8 cellular contexts compared by ENCODE assay signal in the genomic region with DNA sequence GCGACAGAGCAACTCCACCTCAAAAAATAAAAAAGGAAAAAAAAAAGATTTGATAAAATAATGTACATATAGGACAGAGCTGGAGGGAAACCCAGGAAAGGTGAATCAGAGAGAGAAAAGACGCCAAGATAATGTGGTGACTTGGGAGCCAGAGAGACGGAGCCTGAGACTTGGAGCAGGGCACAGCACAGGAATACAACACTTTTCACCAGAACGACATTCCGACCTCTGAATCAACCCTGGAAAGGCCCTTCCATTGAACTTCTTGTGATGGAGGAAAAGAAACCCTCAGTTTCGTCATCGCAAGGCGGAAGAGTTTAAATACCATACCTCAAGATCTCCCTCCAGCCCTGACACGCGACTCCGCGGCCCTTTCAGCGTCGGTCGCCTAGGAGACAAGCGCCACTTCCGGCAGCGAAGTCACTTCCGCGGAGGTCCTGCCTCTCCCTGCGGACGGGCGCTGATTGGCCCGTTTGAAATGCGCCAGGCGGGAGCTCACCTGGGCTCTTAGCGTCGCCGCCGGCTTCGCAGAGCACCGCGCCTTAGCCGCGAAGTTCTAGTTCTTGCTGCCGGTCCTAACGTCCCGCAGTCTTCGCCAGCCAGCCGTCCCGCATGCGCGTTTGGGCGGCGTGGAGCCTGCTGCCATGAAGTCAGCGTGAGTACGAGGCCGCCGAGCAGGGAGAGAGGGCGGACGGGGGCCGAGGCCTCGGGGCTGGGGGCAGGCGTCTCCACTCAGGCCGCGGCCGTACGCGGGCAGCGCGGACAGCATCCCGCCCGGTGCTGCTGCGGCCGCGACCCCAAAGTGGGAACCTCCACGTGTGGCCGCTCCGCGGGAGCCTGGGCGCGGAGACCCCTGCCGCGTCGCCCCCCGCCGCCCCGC. TPM values are rescaled to one million over a fixed set of nuclear protein-coding genes. Genes with fewer than 3 reads are reported as not detected.
DNase-seq lines count a peak whose midpoint lies in the region; ATAC-seq and FAIRE-seq lines count a peak whose summit lies in the region.

A gene (plus strand): TSS at position 528 of the 880 bp plus-strand sequence. CDS start 117 bp downstream, at position 645.

- peaks cover 8% of the 10 kb centered on the region for H3K27me3 Mint-ChIP-seq in activated CD8-positive, alpha-beta memory T cell treated with anti-CD3 and anti-CD28 coated beads, Interleukin-2, amount 10 ng/mL, durations not matched to agents 7 days and 5 days

- CTCF ChIA-PET in activated CD8-positive, alpha-beta memory T cell treated with anti-CD3 and anti-CD28 coated beads, Interleukin-2, amount 10 ng/mL, durations not matched to agents 7 days and 5 days (lab: Charles Lee), result interaction anchor here (0.6 to 3.2 kb wide), 10 partner anchors 9 to 243 kb away, joined by 3 to 8 read pairs (median 4); no protein-coding TSS in a partner anchor

- FAIRE-seq in HTR-8/SVneo (lab: Jason Lieb, UNC), result peak; percentile 93

- H3K36me3 Mint-ChIP-seq in activated CD8-positive, alpha-beta memory T cell treated with anti-CD3 and anti-CD28 coated beads, Interleukin-2, amount 10 ng/mL, durations not matched to agents 7 days and 5 days, result peaks cover 21% of the 10 kb centered on the region

- peak within 1 kb of the TSS; percentile 88 for H3K4me3 Mint-ChIP-seq in activated CD8-positive, alpha-beta memory T cell treated with anti-CD3 and anti-CD28 coated beads, Interleukin-2, amount 10 ng/mL, durations not matched to agents 7 days and 5 days

- DNase-seq in COR-L47 (lab: John Stamatoyannopoulos, UW), result peak; percentile 91
- DNase-seq in HTR-8/SVneo (ENCODE audit: insufficient read length, low spot score), result peak; percentile 98
- peak; percentile 91 for DNase-seq in NT2/D1 (ENCODE audit: low read depth, low spot score)
- peak; percentile 97 for DNase-seq in activated CD8-positive, alpha-beta memory T cell treated with anti-CD3 and anti-CD28 coated beads, Interleukin-2, amount 10 ng/mL, durations not matched to agents 7 days and 5 days
- peak; percentile 94 for DNase-seq in mesenteric fat pad (ENCODE audit: low spot score)
- DNase-seq in stimulated activated CD8-positive, alpha-beta memory T cell treated with anti-CD3 and anti-CD28 coated beads, Interleukin-15, amount 100 ng/mL, for 24 hours (ENCODE audit: low read depth), result peak; percentile 74

- H3K4me1 ChIP-seq in NT2/D1 (ENCODE audit: insufficient read depth, insufficient read length), result no peaks in the 10 kb centered on the region

- peaks cover 23% of the 10 kb centered on the region for H3K4me1 Mint-ChIP-seq in activated CD8-positive, alpha-beta memory T cell treated with anti-CD3 and anti-CD28 coated beads, Interleukin-2, amount 10 ng/mL, durations not matched to agents 7 days and 5 days

- H3K9me3 Mint-ChIP-seq in activated CD8-positive, alpha-beta memory T cell treated with anti-CD3 and anti-CD28 coated beads, Interleukin-2, amount 10 ng/mL, durations not matched to agents 7 days and 5 days (ENCODE audit: low read depth), result no peaks in the 10 kb centered on the region

- H3K27ac Mint-ChIP-seq in activated CD8-positive, alpha-beta memory T cell treated with anti-CD3 and anti-CD28 coated beads, Interleukin-2, amount 10 ng/mL, durations not matched to agents 7 days and 5 days, result peak within 1 kb of the TSS; percentile 77

- no peaks in the 10 kb centered on the region for H3K27me3 ChIP-seq in NT2/D1 (ENCODE audit: insufficient read depth, insufficient read length)

- in situ Hi-C loops in endometrial microvascular endothelial cells (cut with HindIII; ENCODE audit: inconsistent ontology term, low pct_unique_long_range_greater_than_20kb, low sequenced_read_pairs), result no loop called here

- H3K4me3 ChIP-seq in NT2/D1 (ENCODE audit: insufficient read length, low read depth), result peak within 1 kb of the TSS; percentile 85

- ATAC-seq in GM21367 (IDR thresholded peaks at IDR 0.05; ENCODE audit: unreplicated experiment), result peak; percentile 84
- peak; percentile 98 for ATAC-seq in activated CD8-positive, alpha-beta memory T cell treated with anti-CD3 and anti-CD28 coated beads, Interleukin-2, amount 10 ng/mL, durations not matched to agents 7 days and 5 days

- no peaks in the 10 kb centered on the region for H3K9me3 ChIP-seq in NT2/D1 (ENCODE audit: insufficient read depth, low read length)

- peak within 1 kb of the TSS; percentile 88 for H3K9ac ChIP-seq in NT2/D1 (ENCODE audit: insufficient read length, low read depth)

- H3K36me3 ChIP-seq in NT2/D1 (ENCODE audit: insufficient read depth, insufficient read length, low read length), result peaks cover 33% of the 10 kb centered on the region

RNA-seq across cellular contexts. Expression of the gene that starts here (rescaled TPM):
- 10 to 100 TPM; 70.9 to 81.1 TPM for total RNA-seq in activated CD8-positive, alpha-beta memory T cell treated with anti-CD3 and anti-CD28 coated beads, Interleukin-2, amount 10 ng/mL, durations not matched to agents 7 days and 5 days
- 48.8 TPM for total RNA-seq in endometrial microvascular endothelial cells (ENCODE audit: inconsistent ontology term)
- 1.2 TPM for total RNA-seq in mesenteric fat pad

Comparison
In these comparisons a context has a peak if more than half of its experiments do, and no peak if none do; other contexts are left out.
1. Peak in every context shown above with its lines: DNase-seq, ATAC-seq and H3K4me3 ChIP-seq.
2. RNA of the gene that starts here (total RNA-seq): 70.9 to 81.1 TPM in activated CD8-positive, alpha-beta memory T cell treated with anti-CD3 and anti-CD28 coated beads, Interleukin-2, amount 10 ng/mL, durations not matched to agents 7 days and 5 days and 48.8 TPM in endometrial microvascular endothelial cells (single experiment); 1.2 TPM in mesenteric fat pad (single experiment); every median in the first group is over 10 times any median in the second.